8 cellular contexts compared by ENCODE assay signal in genomic region chr1:1307261-1307907, GRCh38. TPM values are rescaled to one million over a fixed set of nuclear protein-coding genes. Genes with fewer than 3 reads are reported as not detected.
DNase-seq lines count a peak whose midpoint lies in the region; ATAC-seq and FAIRE-seq lines count a peak whose summit lies in the region.

No MANE protein-coding gene starts in this region.

- H3K36me3 ChIP-seq in small intestine (ENCODE audit: control insufficient read depth in 2 of 2, insufficient read depth in 2 of 2, low read length in 2 of 2), result peaks cover 0 to 4% of the 10 kb centered on the region in 2 donors

- peak overlapping the region; percentile 87 for H3K27ac Mint-ChIP-seq in activated CD4-positive, alpha-beta T cell treated with anti-CD3 and anti-CD28 coated beads, Interleukin-2, amount 10 ng/mL, durations not matched to agents 24 days and 14 days
- peak overlapping the region; percentile 72 for H3K27ac Mint-ChIP-seq in activated T-helper 2 cell treated with anti-CD3 and anti-CD28 coated beads, Interferon-gamma antibody, Interleukin-2, Interleukin-4, amounts not matched to agents 10 μg/mL and 5 μg/mL and 100 μg/mL, durations not matched to agents 14 hours and 24 hours and 36 hours

- H3K27ac ChIP-seq in small intestine (ENCODE audit: low read depth in 1 of 2, low read length in 1 of 2), result peak overlapping the region; percentile 82 to 85

- H3K27me3 Mint-ChIP-seq in activated CD4-positive, alpha-beta T cell treated with anti-CD3 and anti-CD28 coated beads, Interleukin-2, amount 10 ng/mL, durations not matched to agents 24 days and 14 days, result no peaks in the 10 kb centered on the region
- no peaks in the 10 kb centered on the region for H3K27me3 Mint-ChIP-seq in activated T-helper 2 cell treated with anti-CD3 and anti-CD28 coated beads, Interferon-gamma antibody, Interleukin-2, Interleukin-4, amounts not matched to agents 10 μg/mL and 5 μg/mL and 100 μg/mL, durations not matched to agents 14 hours and 24 hours and 36 hours (ENCODE audit: low read depth)

- DNase-seq in activated CD4-positive, alpha-beta T cell treated with anti-CD3 and anti-CD28 coated beads, Interleukin-2, amount 10 ng/mL, durations not matched to agents 24 days and 14 days, result no peak
- DNase-seq in activated CD4-positive, alpha-beta T cell treated with anti-CD3 and anti-CD28 coated beads, Interleukin-2, amount 50 U/mL, for 4 hours, result no peak
- DNase-seq in activated T-helper 2 cell treated with anti-CD3 and anti-CD28 coated beads, Interferon-gamma antibody, Interleukin-2, Interleukin-4, amounts not matched to agents 10 μg/mL and 5 μg/mL and 100 μg/mL, durations not matched to agents 14 hours and 24 hours and 36 hours (ENCODE audit: low spot score), result no peak
- DNase-seq in hepatic stellate cell (ENCODE audit: low spot score) (peak; percentile 46), small intestine (peak; percentile 34), islet precursor cell (no peak)
- no peak for DNase-seq in activated CD4-positive, alpha-beta T cell treated with anti-CD3 and anti-CD28 coated beads, Interleukin-2, amount 50 U/mL, for 1 hour

- H3K4me1 Mint-ChIP-seq in activated CD4-positive, alpha-beta T cell treated with anti-CD3 and anti-CD28 coated beads, Interleukin-2, amount 10 ng/mL, durations not matched to agents 24 days and 14 days, result peaks cover 18% of the 10 kb centered on the region
- peaks cover 10% of the 10 kb centered on the region for H3K4me1 Mint-ChIP-seq in activated T-helper 2 cell treated with anti-CD3 and anti-CD28 coated beads, Interferon-gamma antibody, Interleukin-2, Interleukin-4, amounts not matched to agents 10 μg/mL and 5 μg/mL and 100 μg/mL, durations not matched to agents 14 hours and 24 hours and 36 hours (ENCODE audit: low read depth)

- 0 to 1% (median 1%) methylated on average over 27 to 79 of the region's 79 CpGs for WGBS in small intestine, 3 donors

- peaks cover 5% of the 10 kb centered on the region for H3K36me3 Mint-ChIP-seq in activated CD4-positive, alpha-beta T cell treated with anti-CD3 and anti-CD28 coated beads, Interleukin-2, amount 10 ng/mL, durations not matched to agents 24 days and 14 days (ENCODE audit: low read depth)
- H3K36me3 Mint-ChIP-seq in activated T-helper 2 cell treated with anti-CD3 and anti-CD28 coated beads, Interferon-gamma antibody, Interleukin-2, Interleukin-4, amounts not matched to agents 10 μg/mL and 5 μg/mL and 100 μg/mL, durations not matched to agents 14 hours and 24 hours and 36 hours (ENCODE audit: low read depth), result peaks cover 6% of the 10 kb centered on the region

- H3K4me3 Mint-ChIP-seq in activated CD4-positive, alpha-beta T cell treated with anti-CD3 and anti-CD28 coated beads, Interleukin-2, amount 10 ng/mL, durations not matched to agents 24 days and 14 days, result peak overlapping the region; percentile 88
- H3K4me3 Mint-ChIP-seq in activated T-helper 2 cell treated with anti-CD3 and anti-CD28 coated beads, Interferon-gamma antibody, Interleukin-2, Interleukin-4, amounts not matched to agents 10 μg/mL and 5 μg/mL and 100 μg/mL, durations not matched to agents 14 hours and 24 hours and 36 hours (ENCODE audit: low read depth), result peak overlapping the region; percentile 84

- H3K9me3 ChIP-seq in small intestine (ENCODE audit: control insufficient read depth, low read depth), result no peaks in the 10 kb centered on the region

- FAIRE-seq in small intestine (lab: Jason Lieb, UNC), result no peak

- peak; percentile 5 for ATAC-seq in HG03135 (IDR thresholded peaks at IDR 0.05; ENCODE audit: unreplicated experiment)

- peak overlapping the region; percentile 65 to 68 for H3K4me3 ChIP-seq in small intestine (ENCODE audit: low read depth in 1 of 2, low read length in 2 of 2)

- H3K4me1 ChIP-seq in small intestine (ENCODE audit: control insufficient read depth in 2 of 2, insufficient read depth in 1 of 2, low read depth in 1 of 2, low read length in 1 of 2), result peaks cover 7 to 13% of the 10 kb centered on the region in 2 donors

- no peaks in the 10 kb centered on the region for H3K27me3 ChIP-seq in small intestine (ENCODE audit: control insufficient read depth in 2 of 2, insufficient read depth in 2 of 2, low read length in 2 of 2)

- intact Hi-C loops in activated CD4-positive, alpha-beta T cell treated with anti-CD3 and anti-CD28 coated beads, Interleukin-2, amount 10 ng/mL, durations not matched to agents 24 days and 14 days (cut with micrococcal nuclease), result loop anchor here (5.0 kb wide), 2 partner anchors 100 to 250 kb away; partner anchors contain the start of gene TNFRSF18
- intact Hi-C loops in activated T-helper 2 cell treated with anti-CD3 and anti-CD28 coated beads, Interferon-gamma antibody, Interleukin-2, Interleukin-4, amounts not matched to agents 10 μg/mL and 5 μg/mL and 100 μg/mL, durations not matched to agents 14 hours and 24 hours and 36 hours (cut with micrococcal nuclease), result loop anchor here (5.0 to 10.0 kb wide), 2 partner anchors 67 to 190 kb away; partner anchors contain the start of genes AURKAIP1 and C1orf159

- H3K9me3 Mint-ChIP-seq in activated CD4-positive, alpha-beta T cell treated with anti-CD3 and anti-CD28 coated beads, Interleukin-2, amount 10 ng/mL, durations not matched to agents 24 days and 14 days, result no peaks in the 10 kb centered on the region
- H3K9me3 Mint-ChIP-seq in activated T-helper 2 cell treated with anti-CD3 and anti-CD28 coated beads, Interferon-gamma antibody, Interleukin-2, Interleukin-4, amounts not matched to agents 10 μg/mL and 5 μg/mL and 100 μg/mL, durations not matched to agents 14 hours and 24 hours and 36 hours, result no peaks in the 10 kb centered on the region

RNA-seq across cellular contexts. Expression of gene ACAP3, which starts 0.3 kb away (rescaled TPM):
- total RNA-seq in activated CD4-positive, alpha-beta T cell treated with anti-CD3 and anti-CD28 coated beads, Interleukin-2, amount 10 ng/mL, durations not matched to agents 24 days and 14 days, result 54.1 and 55.7 TPM in 2 replicates
- total RNA-seq in activated T-helper 2 cell treated with anti-CD3 and anti-CD28 coated beads, Interferon-gamma antibody, Interleukin-2, Interleukin-4, amounts not matched to agents 10 μg/mL and 5 μg/mL and 100 μg/mL, durations not matched to agents 14 hours and 24 hours and 36 hours, result 43.4 and 50.1 TPM in 2 replicates
- 10 to 100 TPM; 28.6 to 71.1 (median 50.0) TPM for polyA plus RNA-seq in small intestine

RNA-seq across cellular contexts. Expression of gene PUSL1, which starts 1.0 kb away (rescaled TPM):
- total RNA-seq in activated CD4-positive, alpha-beta T cell treated with anti-CD3 and anti-CD28 coated beads, Interleukin-2, amount 10 ng/mL, durations not matched to agents 24 days and 14 days, result 33.4 and 35.2 TPM in 2 replicates
- total RNA-seq in activated T-helper 2 cell treated with anti-CD3 and anti-CD28 coated beads, Interferon-gamma antibody, Interleukin-2, Interleukin-4, amounts not matched to agents 10 μg/mL and 5 μg/mL and 100 μg/mL, durations not matched to agents 14 hours and 24 hours and 36 hours, result 31.6 and 31.8 TPM in 2 replicates
- 10 to 100 TPM; 16.8 to 22.7 (median 20.0) TPM for polyA plus RNA-seq in small intestine

RNA-seq across cellular contexts. Expression of gene INTS11, which starts 17.1 kb away (rescaled TPM):
- total RNA-seq in activated CD4-positive, alpha-beta T cell treated with anti-CD3 and anti-CD28 coated beads, Interleukin-2, amount 10 ng/mL, durations not matched to agents 24 days and 14 days, result 145 TPM in 2 replicates
- 127 and 138 TPM in 2 replicates for total RNA-seq in activated T-helper 2 cell treated with anti-CD3 and anti-CD28 coated beads, Interferon-gamma antibody, Interleukin-2, Interleukin-4, amounts not matched to agents 10 μg/mL and 5 μg/mL and 100 μg/mL, durations not matched to agents 14 hours and 24 hours and 36 hours
- 100 to 1,000 TPM in 2 of 3 donors, 10 to 100 TPM in 1; 94.9 to 331 (median 245) TPM for polyA plus RNA-seq in small intestine

RNA-seq across cellular contexts. Expression of gene CPTP, which starts 17.2 kb away (rescaled TPM):
- total RNA-seq in activated CD4-positive, alpha-beta T cell treated with anti-CD3 and anti-CD28 coated beads, Interleukin-2, amount 10 ng/mL, durations not matched to agents 24 days and 14 days, result 11.5 and 12.3 TPM in 2 replicates
- 12.1 and 13.1 TPM in 2 replicates for total RNA-seq in activated T-helper 2 cell treated with anti-CD3 and anti-CD28 coated beads, Interferon-gamma antibody, Interleukin-2, Interleukin-4, amounts not matched to agents 10 μg/mL and 5 μg/mL and 100 μg/mL, durations not matched to agents 14 hours and 24 hours and 36 hours
- polyA plus RNA-seq in small intestine, result 10 to 100 TPM; 26.1 to 71.3 (median 64.0) TPM

RNA-seq across cellular contexts. Expression of gene TAS1R3, which starts 23.7 kb away (rescaled TPM):
- 0.28 and 0.38 TPM in 2 replicates for total RNA-seq in activated CD4-positive, alpha-beta T cell treated with anti-CD3 and anti-CD28 coated beads, Interleukin-2, amount 10 ng/mL, durations not matched to agents 24 days and 14 days
- total RNA-seq in activated T-helper 2 cell treated with anti-CD3 and anti-CD28 coated beads, Interferon-gamma antibody, Interleukin-2, Interleukin-4, amounts not matched to agents 10 μg/mL and 5 μg/mL and 100 μg/mL, durations not matched to agents 14 hours and 24 hours and 36 hours, result 0.32 and 0.44 TPM in 2 replicates
- under 1 TPM; 0.33 to 0.81 (median 0.45) TPM for polyA plus RNA-seq in small intestine

Comparison
In these comparisons a context has a peak if more than half of its experiments do, and no peak if none do; other contexts are left out.
1. DNase-seq: peak in hepatic stellate cell (single experiment) and small intestine (single experiment); none in activated CD4-positive, alpha-beta T cell treated with anti-CD3 and anti-CD28 coated beads, Interleukin-2, amount 10 ng/mL, durations not matched to agents 24 days and 14 days (single experiment), activated CD4-positive, alpha-beta T cell treated with anti-CD3 and anti-CD28 coated beads, Interleukin-2, amount 50 U/mL, for 4 hours (0 of 2), activated T-helper 2 cell treated with anti-CD3 and anti-CD28 coated beads, Interferon-gamma antibody, Interleukin-2, Interleukin-4, amounts not matched to agents 10 μg/mL and 5 μg/mL and 100 μg/mL, durations not matched to agents 14 hours and 24 hours and 36 hours (single experiment), islet precursor cell (single experiment) and activated CD4-positive, alpha-beta T cell treated with anti-CD3 and anti-CD28 coated beads, Interleukin-2, amount 50 U/mL, for 1 hour (single experiment).